In genomic region chr1:58248067-58248466, GRCh38 we compare ENCODE assay signal across 26 cellular contexts.
DNase-seq lines count a peak whose midpoint lies in the region; ATAC-seq and TF ChIP-seq lines count a peak whose summit lies in the region.
"Had no signal": no experiment of that assay in that cellular context is flagged by ENCODE, and none has a peak within 500 bp of the region (broad histone marks: within the 10 kb centered on the region; RNA-seq: fewer than 3 reads in every experiment).

No MANE protein-coding gene starts in this region.

- no peak overlapping the region for H2BK12ac ChIP-seq in neuronal stem cell (ENCODE audit: low read length)

- TF ChIP-seq CTCF in HFFc6 (IDR thresholded peaks at IDR 0.05) (no peak), dorsolateral prefrontal cortex (IDR thresholded peaks at IDR 0.05 in 54 of 56, conservative IDR thresholded peaks at IDR 0.05 in 2 of 56; ENCODE audit: low read depth in 1 of 56, partially characterized antibody in 56 of 56) (no peak)

- H4K8ac ChIP-seq in neuronal stem cell (ENCODE audit: low read depth, low read length), result no peak overlapping the region

- H3K36me3 Mint-ChIP-seq in HFFc6 (ENCODE audit: low read depth), result no peaks in the 10 kb centered on the region
- H3K36me3 Mint-ChIP-seq: CD4-positive, alpha-beta memory T cell had no signal

- no peak overlapping the region for H2BK120ac ChIP-seq in neuronal stem cell (ENCODE audit: low read depth, low read length)

- H3K27ac ChIP-seq in dorsolateral prefrontal cortex (peak overlapping the region in 31 of 59 donors; percentile 5 to 90 (median 64)), neuronal stem cell (replicated peaks; ENCODE audit: low read length) (no peak overlapping the region)
- H3K27ac ChIP-seq: BLaER1 treated with 17β-estradiol and CSF1 and Interleukin-3, amounts not matched to agents 10 nM and 100 nM; GM23248; SJSA1 had no signal

- H3K4me1 Mint-ChIP-seq in HFFc6 (ENCODE audit: low read depth), result peaks cover 13% of the 10 kb centered on the region

- no peak for ATAC-seq in HG03045 (IDR thresholded peaks at IDR 0.05; ENCODE audit: unreplicated experiment)
- ATAC-seq: GM12878, HCT116, HepG2 had no signal

- WGBS in neuronal stem cell (ENCODE audit: extremely low coverage in 2 of 2, insufficient read length in 2 of 2, insufficient replicate concordance in 1 of 2), 2 donors, result no CpG with 5 or more reads among the region's 5 CpGs

- peaks cover 0 to 55% (median 4%) of the 10 kb centered on the region in 45 donors for H3K27me3 ChIP-seq in dorsolateral prefrontal cortex
- H3K27me3 ChIP-seq in neuronal stem cell (ENCODE audit: control insufficient read depth in 3 of 3, insufficient read depth in 3 of 3, low read depth in 1 of 3, low read length in 3 of 3), result peaks cover 0 to 10% (median 0%) of the 10 kb centered on the region in 3 experiments
- H3K27me3 ChIP-seq: BLaER1 treated with 17β-estradiol and CSF1 and Interleukin-3, amounts not matched to agents 10 nM and 100 nM had no signal

- DNase-seq in HFFc6, result no peak
- no peak for DNase-seq in dorsolateral prefrontal cortex
- peak; percentile 16 for DNase-seq in inferior parietal cortex (ENCODE audit: extremely low spot score)
- DNase-seq in neuronal stem cell (ENCODE audit: low spot score), result no peak
- DNase-seq in stimulated activated CD4-positive, alpha-beta T cell treated with anti-CD3 and anti-CD28 coated beads, Interleukin-4, amount 100 ng/mL, for 24 hours, result no peak
- DNase-seq in Kasumi-1 (lab: John Stamatoyannopoulos, UW), result no peak
- DNase-seq in NCI-H2081 (lab: John Stamatoyannopoulos, UW), result no peak
- DNase-seq: ACHN; Caco-2; CD4-positive, alpha-beta memory T cell; DMS 273 treated with DMSO at 0.1 percent for 48 hours; DND-41; GM23248; KBM-7; NCI-H1105; NCI-H2029 treated with DMSO at 0.1 percent for 48 hours; NCI-H2171 treated with DMSO at 0.1 percent for 48 hours; NCI-H524 treated with DMSO at 0.1 percent for 48 hours; NCI-H82; OCI-M1 had no signal

- H2AK5ac ChIP-seq in neuronal stem cell (ENCODE audit: low read depth, low read length), result no peak overlapping the region

- peak overlapping the region; percentile 99 for H2AFZ ChIP-seq in neuronal stem cell (ENCODE audit: low read length)
- H2AFZ ChIP-seq: GM23248 had no signal

- H3K4me2 ChIP-seq in neuronal stem cell (ENCODE audit: insufficient read depth, low read length, poor library complexity, severe bottlenecking), result no peak overlapping the region

- no peak overlapping the region for H4K91ac ChIP-seq in neuronal stem cell (ENCODE audit: low read depth, low read length, poor library complexity)

- no peak overlapping the region for H3K23ac ChIP-seq in neuronal stem cell (ENCODE audit: low read depth, low read length, poor library complexity)

- H3K36me3 ChIP-seq in neuronal stem cell (replicated peaks in 1 of 2; ENCODE audit: control insufficient read depth in 2 of 2, insufficient read depth in 2 of 2, low read length in 2 of 2), result no peaks in the 10 kb centered on the region
- H3K36me3 ChIP-seq: BLaER1 treated with 17β-estradiol and CSF1 and Interleukin-3, amounts not matched to agents 10 nM and 100 nM; SJSA1 had no signal

- H3K9ac ChIP-seq in neuronal stem cell (ENCODE audit: low read depth, low read length, poor library complexity), result no peak overlapping the region
- H3K9ac ChIP-seq: BLaER1 treated with 17β-estradiol and CSF1 and Interleukin-3, amounts not matched to agents 10 nM and 100 nM; GM23248 had no signal

- H3K14ac ChIP-seq in neuronal stem cell (ENCODE audit: low read length), result no peak overlapping the region

- H3K27me3 Mint-ChIP-seq in HFFc6 (ENCODE audit: insufficient read depth), result peaks cover 10% of the 10 kb centered on the region

- no peak overlapping the region for H2BK5ac ChIP-seq in neuronal stem cell (ENCODE audit: low read length)

- no peaks in the 10 kb centered on the region for H3K79me1 ChIP-seq in neuronal stem cell (ENCODE audit: low read depth, low read length)

- peak overlapping the region in 56 of 59 donors; percentile 8 to 72 (median 62) for H3K4me3 ChIP-seq in dorsolateral prefrontal cortex
- peak overlapping the region in 1 of 2 donors; percentile 60 for H3K4me3 ChIP-seq in neuronal stem cell (ENCODE audit: low read length in 2 of 2)
- H3K4me3 ChIP-seq: BLaER1 treated with 17β-estradiol and CSF1 and Interleukin-3, amounts not matched to agents 10 nM and 100 nM; GM12878; GM23248; SJSA1 had no signal

- peaks cover 12 to 13% of the 10 kb centered on the region in 2 donors for H3K4me1 ChIP-seq in neuronal stem cell (ENCODE audit: control insufficient read depth in 2 of 2, insufficient read depth in 1 of 2, low read depth in 1 of 2, low read length in 2 of 2)
- H3K4me1 ChIP-seq: Caco-2 had no signal

- H3K4me3 Mint-ChIP-seq in HFFc6, result peak overlapping the region; percentile 89; the same call in 1 of the 2 replicates
- H3K4me3 Mint-ChIP-seq: CD4-positive, alpha-beta memory T cell had no signal

- H3K27ac Mint-ChIP-seq in HFFc6, result no peak overlapping the region
- H3K27ac Mint-ChIP-seq: CD4-positive, alpha-beta memory T cell had no signal

- H3K18ac ChIP-seq in neuronal stem cell (ENCODE audit: low read length), result no peak overlapping the region

- no peaks in the 10 kb centered on the region for H3K9me3 ChIP-seq in neuronal stem cell (replicated peaks in 1 of 2; ENCODE audit: control insufficient read depth in 2 of 2, insufficient read depth in 1 of 2, low read depth in 1 of 2, low read length in 2 of 2)
- H3K9me3 ChIP-seq: Caco-2, SJSA1 had no signal

- no peaks in the 10 kb centered on the region for H3K9me3 Mint-ChIP-seq in HFFc6
- H3K9me3 Mint-ChIP-seq: CD4-positive, alpha-beta memory T cell had no signal

- intact Hi-C loops in dorsolateral prefrontal cortex (cut with DNase I), result no loop called here

- no peak overlapping the region for H2BK15ac ChIP-seq in neuronal stem cell (ENCODE audit: low read length)

- H3K4ac ChIP-seq in neuronal stem cell (ENCODE audit: low read length), result no peak overlapping the region
